Comparison of ENCODE assay signal across 8 cellular contexts in the genomic region with DNA sequence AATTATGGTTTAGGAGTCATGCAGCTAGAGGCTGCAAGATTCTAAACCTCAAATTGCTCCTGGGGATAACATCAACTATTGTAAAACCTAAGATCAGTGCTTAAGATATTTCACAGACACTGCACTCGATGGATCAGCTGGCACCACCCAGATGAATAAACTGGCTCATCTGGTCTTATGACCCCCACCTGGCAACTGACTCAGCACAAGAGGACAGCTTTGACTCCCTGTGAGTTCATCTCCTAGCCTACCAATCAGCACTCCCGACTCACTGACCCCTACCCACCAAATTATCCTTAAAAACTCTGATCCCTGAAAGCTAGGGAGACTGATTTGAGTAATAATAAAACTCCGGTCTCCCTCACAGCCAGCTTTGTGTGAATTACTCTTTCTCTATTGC. TPM values are rescaled to one million over a fixed set of nuclear protein-coding genes. Genes with fewer than 3 reads are reported as not detected.
DNase-seq lines count a peak whose midpoint lies in the region; ATAC-seq and TF ChIP-seq lines count a peak whose summit lies in the region.

No MANE protein-coding gene starts in this region.

- TF ChIP-seq CTCF in GM06990 (IDR thresholded peaks at IDR 0.05; ENCODE audit: insufficient read depth, low read length, poor library complexity, severe bottlenecking) (no peak), OCI-LY1 (IDR thresholded peaks at IDR 0.05; ENCODE audit: low read length) (no peak), prostate gland (IDR thresholded peaks at IDR 0.05) (no peak)

- intact Hi-C loops in prostate gland (cut with DNase I), result loop anchor here (5.0 kb wide), 1 partner anchor 74 kb away; the partner anchor contains the start of gene ANKK1

- H3K4me3 ChIP-seq in GM06990 (replicated peaks; ENCODE audit: low read depth, low read length), result peak overlapping the region; percentile 92; the same call in 1 of the 2 replicates
- H3K4me3 ChIP-seq in OCI-LY1 (ENCODE audit: low read depth, low read length, poor library complexity, severe bottlenecking), result peak overlapping the region; percentile 72
- no peak overlapping the region for H3K4me3 ChIP-seq in prostate gland

- H3K27ac Mint-ChIP-seq in effector memory CD8-positive, alpha-beta T cell, result peak overlapping the region; percentile 78 to 85

- DNase-seq in GM06990 (ENCODE audit: extremely low read depth, insufficient read length) (no peak), prostate gland (ENCODE audit: low spot score) (no peak), 8988T (no peak), hippocampal formation (lab: John Stamatoyannopoulos, UW) (no peak)
- no peak for DNase-seq in effector memory CD8-positive, alpha-beta T cell

- H3K9me3 ChIP-seq in OCI-LY1 (ENCODE audit: low read length) (no peaks in the 10 kb centered on the region), prostate gland (no peaks in the 10 kb centered on the region)

- no peaks in the 10 kb centered on the region for H3K36me3 Mint-ChIP-seq in effector memory CD8-positive, alpha-beta T cell (ENCODE audit: insufficient read depth)

- H3K27ac ChIP-seq in OCI-LY1 (ENCODE audit: low read depth, low read length, poor library complexity, severe bottlenecking) (no peak overlapping the region), prostate gland (peak overlapping the region; percentile 85 to 89)

- no peaks in the 10 kb centered on the region for H4K20me1 ChIP-seq in OCI-LY1 (ENCODE audit: insufficient read depth, low read length)

- H3K4me2 ChIP-seq in OCI-LY1 (ENCODE audit: low read length), result peak overlapping the region; percentile 95

- no peaks in the 10 kb centered on the region for H3K9me3 Mint-ChIP-seq in effector memory CD8-positive, alpha-beta T cell

- H2AFZ ChIP-seq in OCI-LY1 (ENCODE audit: low read length), result no peak overlapping the region; the same call in 1 of the 2 replicates

- H3K36me3 ChIP-seq in GM06990 (ENCODE audit: control insufficient read depth, insufficient read depth, low read length) (no peaks in the 10 kb centered on the region; the same call in 1 of the 2 replicates), OCI-LY1 (ENCODE audit: insufficient read depth, low read length) (no peaks in the 10 kb centered on the region; the same call in 1 of the 2 replicates), prostate gland (no peaks in the 10 kb centered on the region)

- no peak for TF ChIP-seq POLR2A in prostate gland (IDR thresholded peaks at IDR 0.05)

- H3K9me2 ChIP-seq in OCI-LY1 (ENCODE audit: low read depth, low read length), result no peaks in the 10 kb centered on the region

- no peaks in the 10 kb centered on the region for H3K27me3 Mint-ChIP-seq in effector memory CD8-positive, alpha-beta T cell

- ATAC-seq in effector memory CD8-positive, alpha-beta T cell (replicated peaks), result no peak
- ATAC-seq in HG03342 (IDR thresholded peaks at IDR 0.05; ENCODE audit: unreplicated experiment), result no peak
- no peak for ATAC-seq in HG03196 (IDR thresholded peaks at IDR 0.05; ENCODE audit: unreplicated experiment)

- H3F3A ChIP-seq in OCI-LY1 (ENCODE audit: insufficient read depth, low read length), result no peaks in the 10 kb centered on the region

- H3K79me2 ChIP-seq in OCI-LY1 (ENCODE audit: insufficient read depth, low read length), result no peaks in the 10 kb centered on the region

- 67% methylated on average over 3 of the region's 3 CpGs for WGBS in prostate gland

- H3K4me3 Mint-ChIP-seq in effector memory CD8-positive, alpha-beta T cell, result peak overlapping the region; percentile 76 to 79

- H3K9ac ChIP-seq in OCI-LY1 (ENCODE audit: low read length), result peak overlapping the region; percentile 41; the same call in 1 of the 2 replicates

- H3K4me1 Mint-ChIP-seq in effector memory CD8-positive, alpha-beta T cell (ENCODE audit: low read depth in 2 of 2), result peaks cover 9 to 14% of the 10 kb centered on the region in 2 donors

- peaks cover 16% of the 10 kb centered on the region for H3K4me1 ChIP-seq in OCI-LY1 (ENCODE audit: insufficient read depth, low read length, severe bottlenecking)
- peaks cover 4% of the 10 kb centered on the region for H3K4me1 ChIP-seq in prostate gland (replicated peaks)

- no peaks in the 10 kb centered on the region for H3K27me3 ChIP-seq in GM06990 (replicated peaks; ENCODE audit: control insufficient read depth, insufficient read depth, low read length)
- no peaks in the 10 kb centered on the region for H3K27me3 ChIP-seq in OCI-LY1 (ENCODE audit: insufficient read depth, low read length)
- no peaks in the 10 kb centered on the region for H3K27me3 ChIP-seq in prostate gland (replicated peaks; ENCODE audit: insufficient read depth)

RNA-seq across cellular contexts. Expression of gene TTC12, which starts 0.8 kb away (rescaled TPM):
- 10 to 100 TPM; 21.6 TPM for total RNA-seq in prostate gland

Comparison
In these comparisons a context has a peak if more than half of its experiments do, and no peak if none do; other contexts are left out.
1. H3K4me3 ChIP-seq: peak in GM06990 (single experiment) and OCI-LY1 (single experiment); none in prostate gland (0 of 2).